ENCODE assay signal across 16 cellular contexts in the genomic region with DNA sequence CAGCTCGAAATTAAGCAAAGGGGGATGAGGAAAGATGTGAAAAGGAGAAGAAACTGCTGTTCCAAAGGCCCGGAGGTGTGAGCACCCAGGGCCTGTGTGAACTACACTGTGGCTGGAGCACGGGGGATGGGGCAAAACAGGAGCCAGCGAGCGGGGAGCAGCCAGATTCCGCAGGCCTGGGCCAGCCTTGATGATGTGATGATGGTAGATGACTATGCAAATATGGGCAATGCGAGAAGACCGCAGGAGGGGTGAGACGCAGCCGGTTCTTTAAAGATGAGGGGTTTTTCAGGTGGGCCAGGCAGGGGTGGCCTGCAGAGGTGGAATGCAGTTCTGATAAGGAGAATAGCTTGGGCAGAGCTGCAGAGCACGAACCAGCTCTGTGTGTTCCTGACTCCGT.
"Had no signal": no experiment of that assay in that cellular context is flagged by ENCODE, and none has a peak within 500 bp of the region (broad histone marks: within the 10 kb centered on the region; RNA-seq: fewer than 3 reads in every experiment).

No MANE protein-coding gene starts in this region.

- H3K27me3 Mint-ChIP-seq: activated naive CD8-positive, alpha-beta T cell; dendritic cell treated with granulocyte-macrophage colony-stimulating factor and Interleukin-4, amounts not matched to agents 40 ng/mL and 50 ng/mL, for 4 days had no signal

- H3K4me3 ChIP-seq: lung, ovary, sigmoid colon, spleen, tibial artery had no signal

- H3K36me3 ChIP-seq: ovary had no signal

- H3K4me3 Mint-ChIP-seq: activated naive CD8-positive, alpha-beta T cell; dendritic cell treated with granulocyte-macrophage colony-stimulating factor and Interleukin-4, amounts not matched to agents 40 ng/mL and 50 ng/mL, for 4 days; T-helper 2 cell treated with Interferon-gamma antibody and Interleukin-4, amounts not matched to agents 5 μg/mL and 100 μg/mL, for 36 hours had no signal

- FAIRE-seq: islet of Langerhans, urothelium cell line had no signal

- H3K27me3 ChIP-seq: ovary, sigmoid colon, spleen, tibial artery had no signal

- H3K27ac Mint-ChIP-seq: activated naive CD8-positive, alpha-beta T cell; dendritic cell treated with granulocyte-macrophage colony-stimulating factor and Interleukin-4, amounts not matched to agents 40 ng/mL and 50 ng/mL, for 4 days; T-helper 2 cell treated with Interferon-gamma antibody and Interleukin-4, amounts not matched to agents 5 μg/mL and 100 μg/mL, for 36 hours had no signal

- H3K27ac ChIP-seq: sigmoid colon, spleen, tibial artery had no signal

- H3K9me3 Mint-ChIP-seq: dendritic cell treated with granulocyte-macrophage colony-stimulating factor and Interleukin-4, amounts not matched to agents 40 ng/mL and 50 ng/mL, for 4 days; T-helper 2 cell treated with Interferon-gamma antibody and Interleukin-4, amounts not matched to agents 5 μg/mL and 100 μg/mL, for 36 hours had no signal

- ATAC-seq: left colon had no signal

- DNase-seq: activated CD4-positive, alpha-beta T cell treated with anti-CD3 and anti-CD28 coated beads, Interleukin-2, amount 50 U/mL, for 48 hours; anterior cingulate cortex; cerebellar nuclear complex; effector memory CD4-positive, alpha-beta T cell; foreskin melanocyte; left colon; ovary; sigmoid colon; spleen; tibial artery had no signal

- H3K9me3 ChIP-seq: ovary, sigmoid colon, spleen, tibial artery had no signal

- H3K4me1 ChIP-seq: sigmoid colon, spleen, tibial artery had no signal
